1 cellular context compared by ENCODE assay signal in genomic region chr10:79270471-79271246, GRCh38.
TF ChIP-seq lines count a peak whose summit lies in the region.

No MANE protein-coding gene starts in this region.

TF ChIP-seq in K562, 482 proteins besides CTCF, POLR2A, EP300 and RAD21 (continued from another document and continues in another):
- TF ChIP-seq NKRF (IDR thresholded peaks at IDR 0.05; ENCODE audit: borderline replicate concordance) (no peak), GTF2F1 (IDR thresholded peaks at IDR 0.05; ENCODE audit: low read depth, low read length) (no peak), RNF2 (IDR thresholded peaks at IDR 0.05) (peak; percentile 75; the same call in 1 of the 2 replicates), ZBTB43 (CRISPR knock-in tag; IDR thresholded peaks at IDR 0.05) (no peak), PRPF4 (IDR thresholded peaks at IDR 0.05; ENCODE audit: insufficient read depth, low read depth, low read length, poor library complexity, severe bottlenecking) (no peak), ZNF639 (CRISPR knock-in tag; conservative IDR thresholded peaks at IDR 0.05 in 1 of 2, IDR thresholded peaks at IDR 0.05 in 1 of 2) (peak in 1 of 2 experiments; percentile 83; a peak in 2 of 4 replicates), ZBTB17 (CRISPR knock-in tag; IDR thresholded peaks at IDR 0.05) (peak; percentile 71), CXXC5 (CRISPR knock-in tag; IDR thresholded peaks at IDR 0.05) (peak; percentile 45), ETV1 (tag; conservative IDR thresholded peaks at IDR 0.05; ENCODE audit: low read depth) (peak; percentile 67), ZBTB33 (CRISPR knock-in tag; IDR thresholded peaks at IDR 0.05) (peak; percentile 52; the same call in 1 of the 2 replicates), ZNF311 (CRISPR knock-in tag; IDR thresholded peaks at IDR 0.05) (peak; percentile 34; the same call in 1 of the 2 replicates), SOX6 (IDR thresholded peaks at IDR 0.05) (no peak), BCOR (IDR thresholded peaks at IDR 0.05) (no peak), VEZF1 (CRISPR knock-in tag; IDR thresholded peaks at IDR 0.05) (peak; percentile 60), ZNF583 (CRISPR knock-in tag; IDR thresholded peaks at IDR 0.05) (0 out of 2 replicates have a peak, but pooled peaks have one; percentile 27), SMAD1 (IDR thresholded peaks at IDR 0.05; ENCODE audit: low read depth, low read length, partially characterized antibody) (no peak), TCF3 (CRISPR knock-in tag; IDR thresholded peaks at IDR 0.05) (no peak), ZNF24 (IDR thresholded peaks at IDR 0.05) (no peak), ESRRA (IDR thresholded peaks at IDR 0.05; ENCODE audit: borderline replicate concordance, low read depth) (peak; percentile 19; the same call in 1 of the 2 replicates), DPF2 (IDR thresholded peaks at IDR 0.05) (peak; percentile 52; the same call in 1 of the 2 replicates), HMBOX1 (IDR thresholded peaks at IDR 0.05) (0 out of 2 replicates have a peak, but pooled peaks have one; percentile 25), ZBTB9 (CRISPR knock-in tag; IDR thresholded peaks at IDR 0.05) (peak; percentile 63; the same call in 1 of the 2 replicates), NR2C1 (IDR thresholded peaks at IDR 0.05) (no peak), NR2C1 (tag; IDR thresholded peaks at IDR 0.05) (peak; percentile 81), CREM (IDR thresholded peaks at IDR 0.05; ENCODE audit: low read depth) (0 out of 2 replicates have a peak, but pooled peaks have one; percentile 6), LEF1 (IDR thresholded peaks at IDR 0.05) (0 out of 2 replicates have a peak, but pooled peaks have one; percentile 54), SMAD4 (CRISPR knock-in tag; conservative IDR thresholded peaks at IDR 0.05) (peak; percentile 55), NFE2 (IDR thresholded peaks at IDR 0.05; ENCODE audit: low read depth) (peak; percentile 41; the same call in 1 of the 2 replicates), RBM17 (IDR thresholded peaks at IDR 0.05; ENCODE audit: borderline replicate concordance, low read depth, low read length) (no peak), ZNF134 (CRISPR knock-in tag; conservative IDR thresholded peaks at IDR 0.05) (peak; percentile 37; the same call in 1 of the 2 replicates), ARID1B (IDR thresholded peaks at IDR 0.05) (0 out of 2 replicates have a peak, but pooled peaks have one; percentile 42), ATF1 (CRISPR knock-in tag; IDR thresholded peaks at IDR 0.05) (no peak), ATF1 (tag; IDR thresholded peaks at IDR 0.05) (0 out of 2 replicates have a peak, but pooled peaks have one; percentile 10), CREB1 (IDR thresholded peaks at IDR 0.05) (no peak), CREB1 (CRISPR knock-in tag; IDR thresholded peaks at IDR 0.05) (peak; percentile 34; the same call in 1 of the 2 replicates), ZNF766 (CRISPR knock-in tag; conservative IDR thresholded peaks at IDR 0.05) (peak; percentile 27; the same call in 1 of the 2 replicates), MAX (CRISPR knock-in tag; IDR thresholded peaks at IDR 0.05) (0 out of 2 replicates have a peak, but pooled peaks have one; percentile 23), CBX8 (IDR thresholded peaks at IDR 0.05; ENCODE audit: borderline replicate concordance, extremely low read depth, low read depth, low read length, poor library complexity, severe bottlenecking) (no peak), SRSF9 (IDR thresholded peaks at IDR 0.05; ENCODE audit: borderline replicate concordance, low read depth, low read length) (no peak), BCL6 (CRISPR knock-in tag; IDR thresholded peaks at IDR 0.05) (peak; percentile 45; the same call in 1 of the 2 replicates), HOMEZ (CRISPR knock-in tag; IDR thresholded peaks at IDR 0.05) (no peak), ZNF77 (CRISPR knock-in tag; IDR thresholded peaks at IDR 0.05) (no peak), THRB (CRISPR knock-in tag; conservative IDR thresholded peaks at IDR 0.05) (no peak), ZBTB7A (IDR thresholded peaks at IDR 0.05; ENCODE audit: borderline replicate concordance, control insufficient read depth, low read depth, low read length) (peak; percentile 69; the same call in 1 of the 2 replicates), GABPA (tag; conservative IDR thresholded peaks at IDR 0.05; ENCODE audit: low read depth) (peak; percentile 44; the same call in 1 of the 2 replicates), HDAC8 (tag; IDR thresholded peaks at IDR 0.05) (0 out of 2 replicates have a peak, but pooled peaks have one; percentile 66), TEAD2 (tag; IDR thresholded peaks at IDR 0.05) (0 out of 2 replicates have a peak, but pooled peaks have one; percentile 12), ZNF41 (CRISPR knock-in tag; conservative IDR thresholded peaks at IDR 0.05) (0 out of 2 replicates have a peak, but pooled peaks have one; percentile 13), XRCC3 (IDR thresholded peaks at IDR 0.05) (no peak), ZNF408 (CRISPR knock-in tag; IDR thresholded peaks at IDR 0.05; ENCODE audit: low read depth) (no peak), ZNF133 (CRISPR knock-in tag; IDR thresholded peaks at IDR 0.05) (no peak), CREB3L1 (IDR thresholded peaks at IDR 0.05; ENCODE audit: borderline replicate concordance, low read depth) (0 out of 2 replicates have a peak, but pooled peaks have one; percentile 38), ATF7 (IDR thresholded peaks at IDR 0.05) (0 out of 2 replicates have a peak, but pooled peaks have one; percentile 24)
